In the genomic region with DNA sequence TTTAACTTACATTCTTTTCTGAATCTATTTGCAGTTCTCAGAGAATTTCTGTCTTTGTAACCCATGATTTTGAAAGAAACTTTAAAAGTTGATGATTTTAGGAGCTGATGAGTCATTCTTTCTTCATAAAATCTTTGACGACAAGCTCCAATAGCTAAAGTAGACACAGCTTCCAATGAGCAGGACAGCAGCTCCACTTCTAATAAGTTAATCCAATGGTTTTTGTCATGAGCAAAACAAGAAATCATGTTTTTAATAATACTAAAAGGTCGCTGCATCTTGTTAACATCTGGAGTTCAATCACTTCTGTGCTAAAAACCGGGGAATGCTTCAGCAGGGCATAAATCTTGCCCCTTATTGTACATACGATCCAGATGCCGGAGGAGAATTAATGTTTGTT, we compare ENCODE assay signal across 11 cellular contexts.
"Had no signal": no experiment of that assay in that cellular context is flagged by ENCODE, and none has a peak within 500 bp of the region (broad histone marks: within the 10 kb centered on the region; RNA-seq: fewer than 3 reads in every experiment).

No MANE protein-coding gene starts in this region.

- H3K4me1 Mint-ChIP-seq: activated naive CD8-positive, alpha-beta T cell treated with anti-CD3 and anti-CD28 coated beads, Interleukin-2, amount 10 ng/mL, durations not matched to agents 7 days and 5 days; naive B cell; stimulated activated effector memory CD8-positive, alpha-beta T cell treated with anti-CD3 and anti-CD28 coated beads, Interleukin-12 subunit alpha, Interleukin-12 subunit beta, amount 100 ng/mL, for 72 hours had no signal

- H3K4me3 ChIP-seq: lung, right atrium auricular region, transverse colon had no signal

- H3K36me3 ChIP-seq: right atrium auricular region, transverse colon had no signal

- H3K27ac Mint-ChIP-seq: activated naive CD8-positive, alpha-beta T cell treated with anti-CD3 and anti-CD28 coated beads, Interleukin-2, amount 10 ng/mL, durations not matched to agents 7 days and 5 days; naive B cell; stimulated activated effector memory CD8-positive, alpha-beta T cell treated with anti-CD3 and anti-CD28 coated beads, Interleukin-12 subunit alpha, Interleukin-12 subunit beta, amount 100 ng/mL, for 72 hours had no signal

- H3K4me1 ChIP-seq: right atrium auricular region, transverse colon had no signal

- H3K27ac ChIP-seq: right atrium auricular region, transverse colon had no signal

- H3K36me3 Mint-ChIP-seq: activated naive CD8-positive, alpha-beta T cell treated with anti-CD3 and anti-CD28 coated beads, Interleukin-2, amount 10 ng/mL, durations not matched to agents 7 days and 5 days; naive B cell; stimulated activated effector memory CD8-positive, alpha-beta T cell treated with anti-CD3 and anti-CD28 coated beads, Interleukin-12 subunit alpha, Interleukin-12 subunit beta, amount 100 ng/mL, for 72 hours had no signal

- H3K9me3 ChIP-seq: transverse colon had no signal

- ATAC-seq: left cardiac atrium; stimulated activated effector memory CD8-positive, alpha-beta T cell treated with anti-CD3 and anti-CD28 coated beads, Interleukin-12 subunit alpha, Interleukin-12 subunit beta, amount 100 ng/mL, for 72 hours had no signal

- H3K4me3 Mint-ChIP-seq: activated naive CD8-positive, alpha-beta T cell treated with anti-CD3 and anti-CD28 coated beads, Interleukin-2, amount 10 ng/mL, durations not matched to agents 7 days and 5 days; naive B cell; stimulated activated effector memory CD8-positive, alpha-beta T cell treated with anti-CD3 and anti-CD28 coated beads, Interleukin-12 subunit alpha, Interleukin-12 subunit beta, amount 100 ng/mL, for 72 hours had no signal

- H3K9me3 Mint-ChIP-seq: activated naive CD8-positive, alpha-beta T cell treated with anti-CD3 and anti-CD28 coated beads, Interleukin-2, amount 10 ng/mL, durations not matched to agents 7 days and 5 days; stimulated activated effector memory CD8-positive, alpha-beta T cell treated with anti-CD3 and anti-CD28 coated beads, Interleukin-12 subunit alpha, Interleukin-12 subunit beta, amount 100 ng/mL, for 72 hours had no signal

- DNase-seq: activated CD4-positive, alpha-beta T cell treated with anti-CD3 and anti-CD28 coated beads, Interleukin-2, amount 50 U/mL, for 48 hours; activated CD4-positive, CD25-positive, alpha-beta regulatory T cell treated with anti-CD3 and anti-CD28 coated beads, Interleukin-2, amount 50 U/mL, for 72 hours; activated naive CD8-positive, alpha-beta T cell treated with anti-CD3 and anti-CD28 coated beads, Interleukin-2, amount 10 ng/mL, durations not matched to agents 7 days and 5 days; activated T-cell treated with anti-CD3 and anti-CD28 coated beads, Interleukin-2, amount 50 U/mL, for 48 hours; aorta; left cardiac atrium; naive B cell; transverse colon had no signal

- H3K27me3 ChIP-seq: right atrium auricular region, transverse colon had no signal
